24 cellular contexts compared by ENCODE assay signal in genomic region chr9:27750571-27750970, GRCh38.
"Had no signal": no experiment of that assay in that cellular context is flagged by ENCODE, and none has a peak within 500 bp of the region (broad histone marks: within the 10 kb centered on the region; RNA-seq: fewer than 3 reads in every experiment).

No MANE protein-coding gene starts in this region.

- H3K4me1 ChIP-seq: body of pancreas, left ventricle myocardium inferior, right atrium auricular region, stomach, thyroid gland, upper lobe of left lung had no signal

- H3K4me1 Mint-ChIP-seq: activated B cell treated with CpG ODN at 0.5 μM for 24 hours; activated T-helper 17 cell treated with anti-CD3 and anti-CD28 coated beads, Interleukin-2, amount 50 U/mL, for 72 hours; stimulated activated naive B cell treated with anti-CD40 and anti-IgM and Interleukin-4, amounts not matched to agents 10 μg/mL and 1 μg/mL and 100 μg/mL, for 72 hours; T-helper 17 cell had no signal

- H3K36me3 Mint-ChIP-seq: activated naive CD8-positive, alpha-beta T cell; stimulated activated naive B cell treated with anti-CD40 and anti-IgM and Interleukin-4, amounts not matched to agents 10 μg/mL and 1 μg/mL and 100 μg/mL, for 72 hours had no signal

- H3K9me3 Mint-ChIP-seq: activated B cell treated with CpG ODN at 0.5 μM for 24 hours; activated CD8-positive, alpha-beta T cell treated with anti-CD3 and anti-CD28 coated beads for 36 hours; activated T-cell treated with anti-CD3 and anti-CD28 coated beads, Interleukin-2, amount 50 U/mL, for 4 hours; activated T-helper 17 cell treated with anti-CD3 and anti-CD28 coated beads, Interleukin-2, amount 50 U/mL, for 72 hours; nephron; stimulated activated naive B cell treated with anti-CD40 and anti-IgM and Interleukin-4, amounts not matched to agents 10 μg/mL and 1 μg/mL and 100 μg/mL, for 72 hours had no signal

- H3K4me2 ChIP-seq: smooth muscle cell had no signal

- H3K27me3 ChIP-seq: body of pancreas, neutrophil, right atrium auricular region, stomach, thyroid gland, upper lobe of left lung had no signal

- ATAC-seq: activated CD8-positive, alpha-beta T cell treated with anti-CD3 and anti-CD28 coated beads for 36 hours; activated T-cell treated with anti-CD3 and anti-CD28 coated beads, Interleukin-2, amount 50 U/mL, for 4 hours; activated T-helper 17 cell treated with anti-CD3 and anti-CD28 coated beads, Interleukin-2, amount 50 U/mL, for 72 hours; body of pancreas; stimulated activated naive B cell treated with anti-CD40 and anti-IgM and Interleukin-4, amounts not matched to agents 10 μg/mL and 1 μg/mL and 100 μg/mL, for 72 hours; T-helper 17 cell had no signal

- H3K27ac ChIP-seq: body of pancreas, left ventricle myocardium inferior, neutrophil, right atrium auricular region, stomach, thyroid gland, upper lobe of left lung had no signal

- DNase-seq: activated B cell treated with CpG ODN at 0.5 μM for 24 hours; activated CD4-positive, alpha-beta T cell treated with anti-CD3 and anti-CD28 coated beads, Interleukin-2, amount 50 U/mL, for 1 hour; activated CD8-positive, alpha-beta T cell treated with anti-CD3 and anti-CD28 coated beads for 36 hours; activated naive CD4-positive, alpha-beta T cell; activated T-cell treated with anti-CD3 and anti-CD28 coated beads, Interleukin-2, amount 50 U/mL, for 4 hours; aorta; body of pancreas; dermis blood vessel endothelial cell; effector CD4-positive, alpha-beta T cell; glutamatergic neuron; islet precursor cell; left ventricle myocardium inferior; stimulated activated CD4-positive, alpha-beta T cell treated with anti-CD3 and anti-CD28 coated beads, Interleukin-1b, Interleukin-23, amount 100 ng/mL, for 48 hours; stimulated activated naive B cell treated with anti-CD40 and anti-IgM and Interleukin-4, amounts not matched to agents 10 μg/mL and 1 μg/mL and 100 μg/mL, for 72 hours; stomach; T-helper 17 cell; thyroid gland; upper lobe of left lung had no signal

- H3K9me3 ChIP-seq: body of pancreas, left ventricle myocardium inferior, neutrophil, right atrium auricular region, stomach, thyroid gland, upper lobe of left lung had no signal

- H3K27ac Mint-ChIP-seq: activated B cell treated with CpG ODN at 0.5 μM for 24 hours; activated CD8-positive, alpha-beta T cell treated with anti-CD3 and anti-CD28 coated beads for 36 hours; activated naive CD8-positive, alpha-beta T cell; activated T-helper 17 cell treated with anti-CD3 and anti-CD28 coated beads, Interleukin-2, amount 50 U/mL, for 72 hours; nephron; stimulated activated naive B cell treated with anti-CD40 and anti-IgM and Interleukin-4, amounts not matched to agents 10 μg/mL and 1 μg/mL and 100 μg/mL, for 72 hours; T-helper 17 cell had no signal

- H3K4me3 Mint-ChIP-seq: activated B cell treated with CpG ODN at 0.5 μM for 24 hours; activated CD8-positive, alpha-beta T cell treated with anti-CD3 and anti-CD28 coated beads for 36 hours; activated naive CD8-positive, alpha-beta T cell; activated T-cell treated with anti-CD3 and anti-CD28 coated beads, Interleukin-2, amount 50 U/mL, for 4 hours; activated T-helper 17 cell treated with anti-CD3 and anti-CD28 coated beads, Interleukin-2, amount 50 U/mL, for 72 hours; nephron; stimulated activated naive B cell treated with anti-CD40 and anti-IgM and Interleukin-4, amounts not matched to agents 10 μg/mL and 1 μg/mL and 100 μg/mL, for 72 hours; T-helper 17 cell had no signal
